ENCODE assay signal across 1 cellular context in genomic region chr12:47818007-47818376, GRCh38.
TF ChIP-seq lines count a peak whose summit lies in the region.

No MANE protein-coding gene starts in this region.

TF ChIP-seq in H1, 55 proteins besides CTCF, POLR2A, EP300 and RAD21:
- TF ChIP-seq RBBP5 (IDR thresholded peaks at IDR 0.05; ENCODE audit: borderline replicate concordance, low read depth, low read length) (no peak), ATF3 (IDR thresholded peaks at IDR 0.05; ENCODE audit: insufficient read depth, low read depth, low read length) (no peak)
TF ChIP-seq in H1: peak in this region for 0.
